Comparison of ENCODE assay signal across 2 cellular contexts in genomic region chr11:122207921-122208764, GRCh38.
TF ChIP-seq lines count a peak whose summit lies in the region.

No MANE protein-coding gene starts in this region.

TF ChIP-seq in IMR-90, 13 proteins besides CTCF, POLR2A, EP300 and RAD21 (continued from another document):
- TF ChIP-seq RFX5 (IDR thresholded peaks at IDR 0.05; ENCODE audit: low read depth, low read length), result no peak
- no peak for TF ChIP-seq MAFK (IDR thresholded peaks at IDR 0.05; ENCODE audit: low read depth, low read length)

TF ChIP-seq in liver, 16 proteins besides CTCF, POLR2A, EP300 and RAD21 (continued from another document):
- TF ChIP-seq MAX (IDR thresholded peaks at IDR 0.05), result peak; percentile 60
- peak; percentile 42 for TF ChIP-seq REST (IDR thresholded peaks at IDR 0.05)
- TF ChIP-seq HNF4G (IDR thresholded peaks at IDR 0.05), result peak; percentile 32
- TF ChIP-seq JUND (IDR thresholded peaks at IDR 0.05), result peak in 1 of 2 donors; percentile 64
- TF ChIP-seq GABPA (IDR thresholded peaks at IDR 0.05 in 1 of 2, conservative IDR thresholded peaks at IDR 0.05 in 1 of 2), result no peak
- TF ChIP-seq, protein P1, sequence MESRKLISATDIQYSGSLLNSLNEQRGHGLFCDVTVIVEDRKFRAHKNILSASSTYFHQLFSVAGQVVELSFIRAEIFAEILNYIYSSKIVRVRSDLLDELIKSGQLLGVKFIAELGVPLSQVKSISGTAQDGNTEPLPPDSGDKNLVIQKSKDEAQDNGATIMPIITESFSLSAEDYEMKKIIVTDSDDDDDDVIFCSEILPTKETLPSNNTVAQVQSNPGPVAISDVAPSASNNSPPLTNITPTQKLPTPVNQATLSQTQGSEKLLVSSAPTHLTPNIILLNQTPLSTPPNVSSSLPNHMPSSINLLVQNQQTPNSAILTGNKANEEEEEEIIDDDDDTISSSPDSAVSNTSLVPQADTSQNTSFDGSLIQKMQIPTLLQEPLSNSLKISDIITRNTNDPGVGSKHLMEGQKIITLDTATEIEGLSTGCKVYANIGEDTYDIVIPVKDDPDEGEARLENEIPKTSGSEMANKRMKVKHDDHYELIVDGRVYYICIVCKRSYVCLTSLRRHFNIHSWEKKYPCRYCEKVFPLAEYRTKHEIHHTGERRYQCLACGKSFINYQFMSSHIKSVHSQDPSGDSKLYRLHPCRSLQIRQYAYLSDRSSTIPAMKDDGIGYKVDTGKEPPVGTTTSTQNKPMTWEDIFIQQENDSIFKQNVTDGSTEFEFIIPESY (IDR thresholded peaks at IDR 0.05), result peak; percentile 76
- peak; percentile 79 for TF ChIP-seq YY1 (IDR thresholded peaks at IDR 0.05)
- TF ChIP-seq, protein P2, sequence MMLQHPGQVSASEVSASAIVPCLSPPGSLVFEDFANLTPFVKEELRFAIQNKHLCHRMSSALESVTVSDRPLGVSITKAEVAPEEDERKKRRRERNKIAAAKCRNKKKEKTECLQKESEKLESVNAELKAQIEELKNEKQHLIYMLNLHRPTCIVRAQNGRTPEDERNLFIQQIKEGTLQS (IDR thresholded peaks at IDR 0.05), result no peak
- TF ChIP-seq HNF4A (conservative IDR thresholded peaks at IDR 0.05), result peak; percentile 89 to 96
- peak; percentile 42 for TF ChIP-seq NR2F2 (IDR thresholded peaks at IDR 0.05)
- TF ChIP-seq SP1 (IDR thresholded peaks at IDR 0.05), result peak; percentile 53
- TF ChIP-seq EGR1 (IDR thresholded peaks at IDR 0.05; ENCODE audit: low read depth in 2 of 2), result no peak
- TF ChIP-seq TAF1 (conservative IDR thresholded peaks at IDR 0.05), result no peak
- TF ChIP-seq FOXA2 (IDR thresholded peaks at IDR 0.05), result peak; percentile 18
